Comparison of ENCODE assay signal across 15 cellular contexts in genomic region chrX:46582325-46582724, GRCh38. TPM values are rescaled to one million over a fixed set of nuclear protein-coding genes. Genes with fewer than 3 reads are reported as not detected.
DNase-seq lines count a peak whose midpoint lies in the region; ATAC-seq, FAIRE-seq and TF ChIP-seq lines count a peak whose summit lies in the region.
"Had no signal": no experiment of that assay in that cellular context is flagged by ENCODE, and none has a peak within 500 bp of the region (broad histone marks: within the 10 kb centered on the region; RNA-seq: fewer than 3 reads in every experiment).

No MANE protein-coding gene starts in this region.

- no peak overlapping the region for H3K4me2 ChIP-seq in endothelial cell of umbilical vein (ENCODE audit: insufficient read depth, low read length)

- H2AFZ ChIP-seq in endothelial cell of umbilical vein (ENCODE audit: low read depth, low read length), result no peak overlapping the region

- no TSS peak for BruUV-seq in endothelial cell of umbilical vein (replicated peaks; lab: Mats Ljungman, UMichigan)

- H3K9me1 ChIP-seq in endothelial cell of umbilical vein (replicated peaks; ENCODE audit: control insufficient read depth, extremely low read depth, insufficient read depth, low read length), result no peaks in the 10 kb centered on the region

- FAIRE-seq in endothelial cell of umbilical vein (lab: Jason Lieb, UNC), result no peak
- FAIRE-seq: islet of Langerhans, TTC549 had no signal

- peak overlapping the region; percentile 42 for H3K9ac ChIP-seq in endothelial cell of umbilical vein (replicated peaks; ENCODE audit: extremely low read depth, insufficient read depth, low read length)

- no peaks in the 10 kb centered on the region for H3K27me3 ChIP-seq in RWPE2 (ENCODE audit: insufficient read depth, poor library complexity, severe bottlenecking)
- no peaks in the 10 kb centered on the region for H3K27me3 ChIP-seq in endothelial cell of umbilical vein (ENCODE audit: control insufficient read depth in 2 of 2, insufficient read depth in 2 of 2, low read length in 2 of 2)
- no peaks in the 10 kb centered on the region for H3K27me3 ChIP-seq in HAP-1 (ENCODE audit: low read depth)
- H3K27me3 ChIP-seq: MG63 had no signal

- H3K9me3 ChIP-seq in RWPE2 (ENCODE audit: severe bottlenecking) (no peaks in the 10 kb centered on the region), endothelial cell of umbilical vein (replicated peaks; ENCODE audit: control insufficient read depth, insufficient read depth, low read length) (no peaks in the 10 kb centered on the region), HAP-1 (no peaks in the 10 kb centered on the region)
- H3K9me3 ChIP-seq: MG63 had no signal

- H3K79me2 ChIP-seq in endothelial cell of umbilical vein (ENCODE audit: control insufficient read depth, insufficient read depth, low read length), result peaks cover 9% of the 10 kb centered on the region

- peak; percentile 70 for ATAC-seq in RWPE2 (ENCODE audit: low read depth)
- peak; percentile 80 for ATAC-seq in omental fat pad (ENCODE audit: low FRiP score)
- ATAC-seq: natural killer cell treated with Interleukin-12 subunit alpha and Interleukin-12 subunit beta and Interleukin-15 and Interleukin-18, amount 100 ng/mL, for 72 hours had no signal

- no peak overlapping the region for H3K4me3 ChIP-seq in RWPE2 (ENCODE audit: severe bottlenecking)
- H3K4me3 ChIP-seq in endothelial cell of umbilical vein (replicated peaks in 1 of 3; ENCODE audit: insufficient read depth in 1 of 3, low read depth in 1 of 3, low read length in 3 of 3), result no peak overlapping the region
- H3K4me3 ChIP-seq in HAP-1, result no peak overlapping the region
- H3K4me3 ChIP-seq: MG63 had no signal

- in situ Hi-C loops in HAP-1 (cut with MboI; ENCODE audit: low sequenced_read_pairs), result no loop called here

- peak; percentile 78 for DNase-seq in EH (ENCODE audit: low read depth)
- no peak for DNase-seq in RWPE2 (ENCODE audit: low spot score)
- peak; percentile 32 for DNase-seq in endothelial cell of umbilical vein (ENCODE audit: low read depth, low spot score)
- DNase-seq in omental fat pad (ENCODE audit: low spot score), result no peak
- no peak for DNase-seq in effector CD4-positive, alpha-beta T cell
- no peak for DNase-seq in HAP-1 (ENCODE audit: low spot score in 2 of 2)
- no peak for DNase-seq in NK-92 treated with Interleukin-12 subunit alpha and Interleukin-12 subunit beta, amount 100 ng/mL, for 24 hours (lab: John Stamatoyannopoulos, UW)
- DNase-seq in activated effector memory CD4-positive, alpha-beta T cell treated with anti-CD3 and anti-CD28 coated beads, Interleukin-2, amount 50 U/mL, for 16 hours, result no peak
- DNase-seq: H9, RPMI8226 had no signal

- no peak for TF ChIP-seq POLR2A in endothelial cell of umbilical vein (IDR thresholded peaks at IDR 0.05; ENCODE audit: low read depth, low read length)

- dilution Hi-C loops in endothelial cell of umbilical vein (cut with MboI; ENCODE audit: extremely low pct_ligation_motif_present, low sequenced_read_pairs), result no loop called here

- POLR2A ChIA-PET in endothelial cell of umbilical vein (lab: Charles Lee), result no interaction called here

- H4K20me1 ChIP-seq in endothelial cell of umbilical vein (replicated peaks; ENCODE audit: control insufficient read depth, extremely low read depth, insufficient read depth, low read length), result no peaks in the 10 kb centered on the region

- peak overlapping the region; percentile 97 for H3K27ac ChIP-seq in RWPE2 (ENCODE audit: poor library complexity, severe bottlenecking)
- H3K27ac ChIP-seq in endothelial cell of umbilical vein (ENCODE audit: insufficient read depth, low read depth, low read length), result peak overlapping the region; percentile 57
- H3K27ac ChIP-seq: C4-2B had no signal

- TF ChIP-seq CTCF in RWPE2 (IDR thresholded peaks at IDR 0.05; ENCODE audit: poor library complexity, severe bottlenecking), result no peak
- no peak for TF ChIP-seq CTCF in endothelial cell of umbilical vein (IDR thresholded peaks at IDR 0.05; ENCODE audit: extremely low read depth in 1 of 2, insufficient read depth in 1 of 2, low read depth in 1 of 2, low read length in 2 of 2)
- no peak for TF ChIP-seq CTCF in omental fat pad (IDR thresholded peaks at IDR 0.05)

- H3K4me1 ChIP-seq in RWPE2 (ENCODE audit: insufficient read depth, poor library complexity, severe bottlenecking) (peaks cover 38% of the 10 kb centered on the region), endothelial cell of umbilical vein (ENCODE audit: control insufficient read depth, extremely low read depth, insufficient read depth, low read length) (peaks cover 29% of the 10 kb centered on the region), HAP-1 (peaks cover 46% of the 10 kb centered on the region)

- H3K36me3 ChIP-seq in RWPE2 (ENCODE audit: low read depth) (no peaks in the 10 kb centered on the region), endothelial cell of umbilical vein (ENCODE audit: control insufficient read depth in 2 of 2, extremely low read depth in 1 of 2, insufficient read depth in 2 of 2, low read length in 2 of 2) (no peaks in the 10 kb centered on the region), HAP-1 (replicated peaks) (no peaks in the 10 kb centered on the region; the same call in 1 of the 2 replicates)
- H3K36me3 ChIP-seq: MG63 had no signal

- intact Hi-C loops in endothelial cell of umbilical vein (cut with micrococcal nuclease), result no loop called here

- CTCF ChIA-PET in endothelial cell of umbilical vein (lab: Charles Lee), result interaction anchor here (1.1 to 1.3 kb wide), 2 partner anchors 15 to 60 kb away, joined by 4 read pairs; no protein-coding TSS in a partner anchor

TF ChIP-seq in endothelial cell of umbilical vein, 7 proteins besides CTCF, POLR2A, EP300 and RAD21:
- TF ChIP-seq JUN (IDR thresholded peaks at IDR 0.05; ENCODE audit: borderline replicate concordance, insufficient read depth, insufficient read length, low read depth), result no peak
- no peak for TF ChIP-seq POLR2AphosphoS5 (IDR thresholded peaks at IDR 0.05; ENCODE audit: insufficient read depth, low read depth, low read length)
- TF ChIP-seq FOS (IDR thresholded peaks at IDR 0.05; ENCODE audit: borderline replicate concordance, insufficient read depth, low read length), result no peak

RNA-seq across cellular contexts. Expression of gene CHST7, which starts 8.8 kb away (rescaled TPM):
- total RNA-seq in endothelial cell of umbilical vein (9.8 and 11.2 TPM in 2 replicates), omental fat pad (10 to 100 TPM; 12.5 to 48.7 (median 24.0) TPM)
- 4.5 and 5.2 TPM in 2 replicates for polyA plus RNA-seq in endothelial cell of umbilical vein
- polyA plus RNA-seq in endothelial cell of umbilical vein (2011; cell fraction: cytosol; rRNA removed), result 2.5 and 3.7 TPM in 2 replicates
- 1.2 and 1.6 TPM in 2 replicates for polyA plus RNA-seq in endothelial cell of umbilical vein (2011; cell fraction: nucleus; rRNA removed)
- 5.2 and 9.5 TPM in 2 replicates for polyA plus RNA-seq in endothelial cell of umbilical vein (2012)
- 2.3 and 3.7 TPM in 2 replicates for polyA minus RNA-seq in endothelial cell of umbilical vein
- 0.51 TPM for polyA minus RNA-seq in endothelial cell of umbilical vein (2011; cell fraction: cytosol; rRNA and poly(A)+ RNA removed)
- 1.9 and 3.0 TPM in 2 replicates for polyA minus RNA-seq in endothelial cell of umbilical vein (2011; cell fraction: nucleus; rRNA and poly(A)+ RNA removed)

RNA-seq across cellular contexts. Expression of gene ZNF674, which starts 37.1 kb away (rescaled TPM):
- total RNA-seq in endothelial cell of umbilical vein, result 5.7 and 6.7 TPM in 2 replicates
- polyA plus RNA-seq in endothelial cell of umbilical vein, result 2.3 and 2.5 TPM in 2 replicates
- polyA plus RNA-seq in endothelial cell of umbilical vein (2011; cell fraction: cytosol; rRNA removed), result 2.0 and 2.4 TPM in 2 replicates
- 7.8 TPM in 2 replicates for polyA plus RNA-seq in endothelial cell of umbilical vein (2011; cell fraction: nucleus; rRNA removed)
- polyA plus RNA-seq in endothelial cell of umbilical vein (2012), result 2.7 and 3.3 TPM in 2 replicates
- 10.4 and 10.9 TPM in 2 replicates for polyA minus RNA-seq in endothelial cell of umbilical vein
- 3.5 TPM for polyA minus RNA-seq in endothelial cell of umbilical vein (2011; cell fraction: cytosol; rRNA and poly(A)+ RNA removed)
- polyA minus RNA-seq in endothelial cell of umbilical vein (2011; cell fraction: nucleus; rRNA and poly(A)+ RNA removed), result 10.9 and 11.3 TPM in 2 replicates
- 1 to 10 TPM; 1.9 to 5.2 (median 2.5) TPM for total RNA-seq in omental fat pad

Comparison
In these comparisons a context has a peak if more than half of its experiments do, and no peak if none do; other contexts are left out.
1. DNase-seq: peak in EH (single experiment) and endothelial cell of umbilical vein (single experiment); none in RWPE2 (single experiment), omental fat pad (single experiment), effector CD4-positive, alpha-beta T cell (single experiment), HAP-1 (0 of 2), NK-92 treated with Interleukin-12 subunit alpha and Interleukin-12 subunit beta, amount 100 ng/mL, for 24 hours (single experiment) and activated effector memory CD4-positive, alpha-beta T cell treated with anti-CD3 and anti-CD28 coated beads, Interleukin-2, amount 50 U/mL, for 16 hours (single experiment).